Comparison of ENCODE assay signal across 25 cellular contexts in genomic region chr19:48668332-48668731, GRCh38. TPM values are rescaled to one million over a fixed set of nuclear protein-coding genes. Genes with fewer than 3 reads are reported as not detected.
"Had no signal": no experiment of that assay in that cellular context is flagged by ENCODE, and none has a peak within 500 bp of the region (broad histone marks: within the 10 kb centered on the region; RNA-seq: fewer than 3 reads in every experiment).

No MANE protein-coding gene starts in this region.

- H3K27ac ChIP-seq: HL-60, RWPE1 had no signal

- H3K9me3 ChIP-seq: MG63, SK-N-SH had no signal

- DNase-seq: Karpas-422; KG1; MG63; NCI-H1092; NCI-H1105 treated with DMSO at 0.1 percent for 48 hours; NCI-H1417 treated with DMSO at 0.1 percent for 48 hours; NCI-H146; NCI-H1694 treated with DMSO at 0.1 percent for 48 hours; NCI-H1930; NCI-H2081; NCI-H2107; NCI-H2227 treated with DMSO at 0.1 percent for 48 hours; NCI-H524; NCI-H526 treated with DMSO at 0.1 percent for 48 hours; NCI-H748 treated with DMSO at 0.1 percent for 48 hours; NK-92 treated with Interleukin-12 subunit alpha and Interleukin-12 subunit beta, amount 100 ng/mL, for 24 hours; PC-3; SHP77; SK-N-SH had no signal

- ATAC-seq: Panc1, PC-3 had no signal

- H3K27me3 ChIP-seq: MG63 had no signal

RNA-seq across cellular contexts. Expression of gene NTN5, which starts 4.5 kb away (rescaled TPM):
- total RNA-seq: NCI-H460 had no signal

RNA-seq across cellular contexts. Expression of gene FUT2, which starts 27.4 kb away (rescaled TPM):
- total RNA-seq: NCI-H460, OCI-LY7, SK-MEL-5 had no signal
